ENCODE assay signal across 1 cellular context in the genomic region with DNA sequence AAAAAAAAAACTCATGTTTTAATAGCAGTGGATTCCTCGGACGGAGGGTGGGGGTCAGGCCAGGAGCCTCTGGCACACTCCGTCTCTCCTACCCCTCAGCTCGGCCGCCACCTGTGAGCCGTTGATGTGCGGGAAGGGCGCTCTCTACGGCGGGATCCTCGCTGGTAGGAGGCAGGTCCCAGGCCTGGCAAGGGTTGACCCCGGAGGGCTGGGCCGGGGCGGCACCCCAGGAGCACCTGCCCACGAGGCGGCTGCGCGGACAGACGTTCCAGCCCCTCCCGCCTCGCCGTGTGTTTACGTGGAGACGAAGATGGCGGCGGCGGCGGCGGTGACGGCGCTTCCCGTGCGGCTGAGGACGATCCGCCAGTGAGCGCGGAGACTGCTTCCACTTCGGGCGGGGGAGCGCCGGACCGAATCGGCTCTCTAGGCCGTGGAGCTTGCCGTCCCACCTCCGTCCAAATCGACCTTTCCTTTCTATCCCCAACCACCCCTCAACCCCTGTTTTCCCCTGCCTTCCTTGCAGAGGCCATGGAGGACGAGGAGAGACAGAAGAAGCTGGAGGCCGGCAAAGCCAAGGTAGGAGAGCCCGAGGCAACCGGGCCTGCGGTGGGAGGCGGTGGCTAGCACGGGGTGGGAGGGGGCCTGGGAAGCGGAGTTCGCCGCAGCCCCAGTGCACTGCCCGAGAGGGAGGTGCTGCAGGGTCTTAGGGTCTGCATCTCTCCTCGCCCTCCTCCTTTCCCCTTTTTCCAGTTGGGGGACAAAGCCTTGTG.
TF ChIP-seq lines count a peak whose summit lies in the region.

A gene (plus strand): TSS at position 291 of the 770 bp plus-strand sequence. CDS start 238 bp downstream, at position 529.

TF ChIP-seq in HepG2, 621 proteins besides CTCF, POLR2A, EP300 and RAD21 (continued from another document and continues in another):
- TF ChIP-seq, protein P1, sequence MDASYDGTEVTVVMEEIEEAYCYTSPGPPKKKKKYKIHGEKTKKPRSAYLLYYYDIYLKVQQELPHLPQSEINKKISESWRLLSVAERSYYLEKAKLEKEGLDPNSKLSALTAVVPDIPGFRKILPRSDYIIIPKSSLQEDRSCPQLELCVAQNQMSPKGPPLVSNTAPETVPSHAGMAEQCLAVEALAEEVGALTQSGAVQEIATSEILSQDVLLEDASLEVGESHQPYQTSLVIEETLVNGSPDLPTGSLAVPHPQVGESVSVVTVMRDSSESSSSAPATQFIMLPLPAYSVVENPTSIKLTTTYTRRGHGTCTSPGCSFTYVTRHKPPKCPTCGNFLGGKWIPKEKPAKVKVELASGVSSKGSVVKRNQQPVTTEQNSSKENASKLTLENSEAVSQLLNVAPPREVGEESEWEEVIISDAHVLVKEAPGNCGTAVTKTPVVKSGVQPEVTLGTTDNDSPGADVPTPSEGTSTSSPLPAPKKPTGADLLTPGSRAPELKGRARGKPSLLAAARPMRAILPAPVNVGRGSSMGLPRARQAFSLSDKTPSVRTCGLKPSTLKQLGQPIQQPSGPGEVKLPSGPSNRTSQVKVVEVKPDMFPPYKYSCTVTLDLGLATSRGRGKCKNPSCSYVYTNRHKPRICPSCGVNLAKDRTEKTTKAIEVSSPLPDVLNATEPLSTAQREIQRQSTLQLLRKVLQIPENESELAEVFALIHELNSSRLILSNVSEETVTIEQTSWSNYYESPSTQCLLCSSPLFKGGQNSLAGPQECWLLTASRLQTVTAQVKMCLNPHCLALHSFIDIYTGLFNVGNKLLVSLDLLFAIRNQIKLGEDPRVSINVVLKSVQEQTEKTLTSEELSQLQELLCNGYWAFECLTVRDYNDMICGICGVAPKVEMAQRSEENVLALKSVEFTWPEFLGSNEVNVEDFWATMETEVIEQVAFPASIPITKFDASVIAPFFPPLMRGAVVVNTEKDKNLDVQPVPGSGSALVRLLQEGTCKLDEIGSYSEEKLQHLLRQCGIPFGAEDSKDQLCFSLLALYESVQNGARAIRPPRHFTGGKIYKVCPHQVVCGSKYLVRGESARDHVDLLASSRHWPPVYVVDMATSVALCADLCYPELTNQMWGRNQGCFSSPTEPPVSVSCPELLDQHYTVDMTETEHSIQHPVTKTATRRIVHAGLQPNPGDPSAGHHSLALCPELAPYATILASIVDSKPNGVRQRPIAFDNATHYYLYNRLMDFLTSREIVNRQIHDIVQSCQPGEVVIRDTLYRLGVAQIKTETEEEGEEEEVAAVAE (CRISPR knock-in tag; IDR thresholded peaks at IDR 0.05; ENCODE audit: borderline replicate concordance) = 0 out of 2 replicates have a peak, but pooled peaks have one; percentile 36
- TF ChIP-seq FOXM1 (CRISPR knock-in tag; IDR thresholded peaks at IDR 0.05) (no peak), PTBP1 (IDR thresholded peaks at IDR 0.05; ENCODE audit: low read depth, low read length, poor library complexity, severe bottlenecking) (no peak), SMYD3 (CRISPR knock-in tag; IDR thresholded peaks at IDR 0.05) (no peak), ZNF83 (CRISPR knock-in tag; IDR thresholded peaks at IDR 0.05; ENCODE audit: borderline replicate concordance) (no peak; the same call in 1 of the 2 replicates), SMAD1 (CRISPR knock-in tag; IDR thresholded peaks at IDR 0.05; ENCODE audit: borderline replicate concordance, low read depth) (no peak), ONECUT2 (CRISPR knock-in tag; IDR thresholded peaks at IDR 0.05) (no peak), ZNF441 (CRISPR knock-in tag; IDR thresholded peaks at IDR 0.05; ENCODE audit: borderline replicate concordance) (peak; percentile 64), ZNF430 (CRISPR knock-in tag; IDR thresholded peaks at IDR 0.05) (peak; percentile 78; the same call in 1 of the 2 replicates), SIX1 (CRISPR knock-in tag; IDR thresholded peaks at IDR 0.05; ENCODE audit: borderline replicate concordance) (no peak), ZSCAN21 (CRISPR knock-in tag; IDR thresholded peaks at IDR 0.05; ENCODE audit: borderline replicate concordance) (no peak; the same call in none of the 2 replicates), SRSF9 (IDR thresholded peaks at IDR 0.05; ENCODE audit: borderline replicate concordance, insufficient read depth, low read depth, low read length, poor library complexity, severe bottlenecking) (no peak), ZNF138 (CRISPR knock-in tag; IDR thresholded peaks at IDR 0.05; ENCODE audit: low read depth) (0 out of 2 replicates have a peak, but pooled peaks have one; percentile 69), GATAD1 (CRISPR knock-in tag; IDR thresholded peaks at IDR 0.05) (peak; percentile 78), DMAP1 (CRISPR knock-in tag; IDR thresholded peaks at IDR 0.05) (peak; percentile 79; the same call in 1 of the 2 replicates), ZNF264 (CRISPR knock-in tag; IDR thresholded peaks at IDR 0.05) (no peak), MED8 (CRISPR knock-in tag; IDR thresholded peaks at IDR 0.05; ENCODE audit: insufficient replicate concordance) (no peak), ZNF12 (CRISPR knock-in tag; IDR thresholded peaks at IDR 0.05) (no peak), ZNF558 (CRISPR knock-in tag; IDR thresholded peaks at IDR 0.05; ENCODE audit: borderline replicate concordance) (peak; percentile 81; the same call in 1 of the 2 replicates), ZNF660 (CRISPR knock-in tag; IDR thresholded peaks at IDR 0.05; ENCODE audit: borderline replicate concordance, low read depth) (no peak), NFE2L2 (IDR thresholded peaks at IDR 0.05; ENCODE audit: low read length) (no peak), ZNF3 (CRISPR knock-in tag; IDR thresholded peaks at IDR 0.05) (no peak), YEATS4 (CRISPR knock-in tag; IDR thresholded peaks at IDR 0.05; ENCODE audit: borderline replicate concordance) (peak; percentile 88; the same call in 1 of the 2 replicates), ZNF607 (CRISPR knock-in tag; IDR thresholded peaks at IDR 0.05; ENCODE audit: borderline replicate concordance) (peak; percentile 91), ZNF256 (CRISPR knock-in tag; conservative IDR thresholded peaks at IDR 0.05) (no peak), SRY (CRISPR knock-in tag; IDR thresholded peaks at IDR 0.05) (peak; percentile 15; the same call in 1 of the 2 replicates), ZNF251 (CRISPR knock-in tag; IDR thresholded peaks at IDR 0.05) (no peak), ZBTB8A (CRISPR knock-in tag; IDR thresholded peaks at IDR 0.05; ENCODE audit: borderline replicate concordance, low read depth) (no peak), HCFC1 (IDR thresholded peaks at IDR 0.05; ENCODE audit: low read depth, low read length) (no peak), ZNF225 (CRISPR knock-in tag; IDR thresholded peaks at IDR 0.05) (peak; percentile 74; the same call in 1 of the 2 replicates), PAWR (CRISPR knock-in tag; IDR thresholded peaks at IDR 0.05; ENCODE audit: borderline replicate concordance) (no peak), NFATC3 (CRISPR knock-in tag; IDR thresholded peaks at IDR 0.05) (no peak), MTA3 (CRISPR knock-in tag; IDR thresholded peaks at IDR 0.05) (no peak), HOXA9 (CRISPR knock-in tag; IDR thresholded peaks at IDR 0.05; ENCODE audit: borderline replicate concordance) (no peak), FOXK2 (IDR thresholded peaks at IDR 0.05) (peak; percentile 37; the same call in 1 of the 2 replicates), PITX1 (CRISPR knock-in tag; IDR thresholded peaks at IDR 0.05) (peak; percentile 74; the same call in 1 of the 2 replicates), MXD4 (CRISPR knock-in tag; IDR thresholded peaks at IDR 0.05) (peak; percentile 61)
- TF ChIP-seq, protein P2, sequence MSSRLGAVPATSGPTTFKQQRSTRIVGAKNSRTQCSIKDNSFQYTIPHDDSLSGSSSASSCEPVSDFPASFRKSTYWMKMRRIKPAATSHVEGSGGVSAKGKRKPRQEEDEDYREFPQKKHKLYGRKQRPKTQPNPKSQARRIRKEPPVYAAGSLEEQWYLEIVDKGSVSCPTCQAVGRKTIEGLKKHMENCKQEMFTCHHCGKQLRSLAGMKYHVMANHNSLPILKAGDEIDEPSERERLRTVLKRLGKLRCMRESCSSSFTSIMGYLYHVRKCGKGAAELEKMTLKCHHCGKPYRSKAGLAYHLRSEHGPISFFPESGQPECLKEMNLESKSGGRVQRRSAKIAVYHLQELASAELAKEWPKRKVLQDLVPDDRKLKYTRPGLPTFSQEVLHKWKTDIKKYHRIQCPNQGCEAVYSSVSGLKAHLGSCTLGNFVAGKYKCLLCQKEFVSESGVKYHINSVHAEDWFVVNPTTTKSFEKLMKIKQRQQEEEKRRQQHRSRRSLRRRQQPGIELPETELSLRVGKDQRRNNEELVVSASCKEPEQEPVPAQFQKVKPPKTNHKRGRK (CRISPR knock-in tag; IDR thresholded peaks at IDR 0.05) = no peak
- TF ChIP-seq, protein P3, sequence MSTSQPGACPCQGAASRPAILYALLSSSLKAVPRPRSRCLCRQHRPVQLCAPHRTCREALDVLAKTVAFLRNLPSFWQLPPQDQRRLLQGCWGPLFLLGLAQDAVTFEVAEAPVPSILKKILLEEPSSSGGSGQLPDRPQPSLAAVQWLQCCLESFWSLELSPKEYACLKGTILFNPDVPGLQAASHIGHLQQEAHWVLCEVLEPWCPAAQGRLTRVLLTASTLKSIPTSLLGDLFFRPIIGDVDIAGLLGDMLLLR (CRISPR knock-in tag; IDR thresholded peaks at IDR 0.05) = no peak
- TF ChIP-seq, protein P4, sequence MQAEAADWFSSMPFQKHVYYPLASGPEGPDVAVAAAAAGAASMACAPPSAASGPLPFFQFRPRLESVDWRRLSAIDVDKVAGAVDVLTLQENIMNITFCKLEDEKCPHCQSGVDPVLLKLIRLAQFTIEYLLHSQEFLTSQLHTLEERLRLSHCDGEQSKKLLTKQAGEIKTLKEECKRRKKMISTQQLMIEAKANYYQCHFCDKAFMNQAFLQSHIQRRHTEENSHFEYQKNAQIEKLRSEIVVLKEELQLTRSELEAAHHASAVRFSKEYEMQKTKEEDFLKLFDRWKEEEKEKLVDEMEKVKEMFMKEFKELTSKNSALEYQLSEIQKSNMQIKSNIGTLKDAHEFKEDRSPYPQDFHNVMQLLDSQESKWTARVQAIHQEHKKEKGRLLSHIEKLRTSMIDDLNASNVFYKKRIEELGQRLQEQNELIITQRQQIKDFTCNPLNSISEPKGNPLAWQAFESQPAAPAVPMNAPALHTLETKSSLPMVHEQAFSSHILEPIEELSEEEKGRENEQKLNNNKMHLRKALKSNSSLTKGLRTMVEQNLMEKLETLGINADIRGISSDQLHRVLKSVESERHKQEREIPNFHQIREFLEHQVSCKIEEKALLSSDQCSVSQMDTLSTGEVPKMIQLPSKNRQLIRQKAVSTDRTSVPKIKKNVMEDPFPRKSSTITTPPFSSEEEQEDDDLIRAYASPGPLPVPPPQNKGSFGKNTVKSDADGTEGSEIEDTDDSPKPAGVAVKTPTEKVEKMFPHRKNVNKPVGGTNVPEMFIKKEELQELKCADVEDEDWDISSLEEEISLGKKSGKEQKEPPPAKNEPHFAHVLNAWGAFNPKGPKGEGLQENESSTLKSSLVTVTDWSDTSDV (CRISPR knock-in tag; IDR thresholded peaks at IDR 0.05) = no peak
- TF ChIP-seq, protein P5, sequence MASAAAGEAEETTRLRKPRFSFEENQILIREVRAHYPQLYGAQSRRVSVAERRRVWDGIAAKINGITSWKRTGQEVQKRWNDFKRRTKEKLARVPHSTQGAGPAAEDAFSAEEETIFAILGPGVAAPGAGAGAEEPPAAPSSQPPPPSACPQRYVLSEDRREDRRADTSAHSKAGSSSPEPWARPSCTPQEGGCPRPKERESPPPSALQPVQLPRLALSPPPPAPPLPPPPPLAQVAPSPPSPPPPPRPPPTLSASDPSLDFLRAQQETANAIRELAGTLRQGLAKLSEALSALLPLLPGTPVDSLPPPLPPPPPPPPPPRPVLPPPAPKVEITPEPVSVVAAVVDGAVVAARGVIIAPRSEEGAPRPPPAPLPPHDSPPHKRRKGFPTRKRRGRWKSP (CRISPR knock-in tag; IDR thresholded peaks at IDR 0.05) = 0 out of 2 replicates have a peak, but pooled peaks have one; percentile 27
- TF ChIP-seq, protein P6, sequence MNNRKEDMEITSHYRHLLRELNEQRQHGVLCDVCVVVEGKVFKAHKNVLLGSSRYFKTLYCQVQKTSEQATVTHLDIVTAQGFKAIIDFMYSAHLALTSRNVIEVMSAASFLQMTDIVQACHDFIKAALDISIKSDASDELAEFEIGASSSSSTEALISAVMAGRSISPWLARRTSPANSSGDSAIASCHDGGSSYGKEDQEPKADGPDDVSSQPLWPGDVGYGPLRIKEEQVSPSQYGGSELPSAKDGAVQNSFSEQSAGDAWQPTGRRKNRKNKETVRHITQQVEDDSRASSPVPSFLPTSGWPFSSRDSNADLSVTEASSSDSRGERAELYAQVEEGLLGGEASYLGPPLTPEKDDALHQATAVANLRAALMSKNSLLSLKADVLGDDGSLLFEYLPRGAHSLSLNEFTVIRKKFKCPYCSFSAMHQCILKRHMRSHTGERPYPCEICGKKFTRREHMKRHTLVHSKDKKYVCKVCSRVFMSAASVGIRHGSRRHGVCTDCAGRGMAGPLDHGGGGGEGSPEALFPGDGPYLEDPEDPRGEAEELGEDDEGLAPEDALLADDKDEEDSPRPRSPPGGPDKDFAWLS (CRISPR knock-in tag; IDR thresholded peaks at IDR 0.05; ENCODE audit: borderline replicate concordance) = peak; percentile 50; the same call in 1 of the 2 replicates
- TF ChIP-seq, protein P7, sequence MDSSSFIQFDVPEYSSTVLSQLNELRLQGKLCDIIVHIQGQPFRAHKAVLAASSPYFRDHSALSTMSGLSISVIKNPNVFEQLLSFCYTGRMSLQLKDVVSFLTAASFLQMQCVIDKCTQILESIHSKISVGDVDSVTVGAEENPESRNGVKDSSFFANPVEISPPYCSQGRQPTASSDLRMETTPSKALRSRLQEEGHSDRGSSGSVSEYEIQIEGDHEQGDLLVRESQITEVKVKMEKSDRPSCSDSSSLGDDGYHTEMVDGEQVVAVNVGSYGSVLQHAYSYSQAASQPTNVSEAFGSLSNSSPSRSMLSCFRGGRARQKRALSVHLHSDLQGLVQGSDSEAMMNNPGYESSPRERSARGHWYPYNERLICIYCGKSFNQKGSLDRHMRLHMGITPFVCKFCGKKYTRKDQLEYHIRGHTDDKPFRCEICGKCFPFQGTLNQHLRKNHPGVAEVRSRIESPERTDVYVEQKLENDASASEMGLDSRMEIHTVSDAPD (CRISPR knock-in tag; IDR thresholded peaks at IDR 0.05) = peak; percentile 36; the same call in 1 of the 2 replicates
- TF ChIP-seq, protein P8, sequence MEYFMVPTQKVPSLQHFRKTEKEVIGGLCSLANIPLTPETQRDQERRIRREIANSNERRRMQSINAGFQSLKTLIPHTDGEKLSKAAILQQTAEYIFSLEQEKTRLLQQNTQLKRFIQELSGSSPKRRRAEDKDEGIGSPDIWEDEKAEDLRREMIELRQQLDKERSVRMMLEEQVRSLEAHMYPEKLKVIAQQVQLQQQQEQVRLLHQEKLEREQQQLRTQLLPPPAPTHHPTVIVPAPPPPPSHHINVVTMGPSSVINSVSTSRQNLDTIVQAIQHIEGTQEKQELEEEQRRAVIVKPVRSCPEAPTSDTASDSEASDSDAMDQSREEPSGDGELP (IDR thresholded peaks at IDR 0.05; ENCODE audit: borderline replicate concordance, low read depth) = peak; percentile 56; the same call in 1 of the 2 replicates
- TF ChIP-seq, protein P9, sequence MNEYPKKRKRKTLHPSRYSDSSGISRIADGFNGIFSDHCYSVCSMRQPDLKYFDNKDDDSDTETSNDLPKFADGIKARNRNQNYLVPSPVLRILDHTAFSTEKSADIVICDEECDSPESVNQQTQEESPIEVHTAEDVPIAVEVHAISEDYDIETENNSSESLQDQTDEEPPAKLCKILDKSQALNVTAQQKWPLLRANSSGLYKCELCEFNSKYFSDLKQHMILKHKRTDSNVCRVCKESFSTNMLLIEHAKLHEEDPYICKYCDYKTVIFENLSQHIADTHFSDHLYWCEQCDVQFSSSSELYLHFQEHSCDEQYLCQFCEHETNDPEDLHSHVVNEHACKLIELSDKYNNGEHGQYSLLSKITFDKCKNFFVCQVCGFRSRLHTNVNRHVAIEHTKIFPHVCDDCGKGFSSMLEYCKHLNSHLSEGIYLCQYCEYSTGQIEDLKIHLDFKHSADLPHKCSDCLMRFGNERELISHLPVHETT (CRISPR knock-in tag; conservative IDR thresholded peaks at IDR 0.05) = 0 out of 2 replicates have a peak, but pooled peaks have one; percentile 32
